In the genomic region with DNA sequence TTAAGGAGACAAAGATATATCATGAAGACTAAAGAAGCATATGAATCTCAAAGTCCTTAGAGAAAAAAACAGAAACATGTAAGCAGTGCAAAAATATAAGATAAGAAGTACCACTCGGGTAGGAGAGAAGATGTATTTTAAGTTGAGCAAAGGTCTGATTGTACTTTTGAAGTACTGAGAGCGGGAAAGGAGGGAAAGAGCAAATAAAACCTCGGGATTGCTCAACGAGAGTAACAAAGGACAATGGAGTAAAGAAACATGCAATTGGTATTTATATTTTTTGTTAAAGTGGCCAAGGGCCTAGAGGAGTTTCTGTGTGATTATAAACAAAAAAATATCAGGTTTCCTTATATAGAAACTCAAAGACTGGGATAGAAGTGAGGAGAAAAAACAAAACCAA, we compare ENCODE assay signal across 1 cellular context.
TF ChIP-seq lines count a peak whose summit lies in the region.

No MANE protein-coding gene starts in this region.

TF ChIP-seq in HepG2, 621 proteins besides CTCF, POLR2A, EP300 and RAD21 (continued from another document and continues in another):
- no peak for TF ChIP-seq ZNF543 (CRISPR knock-in tag; IDR thresholded peaks at IDR 0.05)
- no peak for TF ChIP-seq ATM (IDR thresholded peaks at IDR 0.05; ENCODE audit: borderline replicate concordance)
- no peak for TF ChIP-seq NCOA1 (CRISPR knock-in tag; IDR thresholded peaks at IDR 0.05)
- no peak for TF ChIP-seq ZNF460 (CRISPR knock-in tag; IDR thresholded peaks at IDR 0.05; ENCODE audit: borderline replicate concordance)
- TF ChIP-seq BORCS8-MEF2B (CRISPR knock-in tag; IDR thresholded peaks at IDR 0.05), result no peak
- TF ChIP-seq TGIF2 (CRISPR knock-in tag; IDR thresholded peaks at IDR 0.05), result no peak
- TF ChIP-seq, protein P1, sequence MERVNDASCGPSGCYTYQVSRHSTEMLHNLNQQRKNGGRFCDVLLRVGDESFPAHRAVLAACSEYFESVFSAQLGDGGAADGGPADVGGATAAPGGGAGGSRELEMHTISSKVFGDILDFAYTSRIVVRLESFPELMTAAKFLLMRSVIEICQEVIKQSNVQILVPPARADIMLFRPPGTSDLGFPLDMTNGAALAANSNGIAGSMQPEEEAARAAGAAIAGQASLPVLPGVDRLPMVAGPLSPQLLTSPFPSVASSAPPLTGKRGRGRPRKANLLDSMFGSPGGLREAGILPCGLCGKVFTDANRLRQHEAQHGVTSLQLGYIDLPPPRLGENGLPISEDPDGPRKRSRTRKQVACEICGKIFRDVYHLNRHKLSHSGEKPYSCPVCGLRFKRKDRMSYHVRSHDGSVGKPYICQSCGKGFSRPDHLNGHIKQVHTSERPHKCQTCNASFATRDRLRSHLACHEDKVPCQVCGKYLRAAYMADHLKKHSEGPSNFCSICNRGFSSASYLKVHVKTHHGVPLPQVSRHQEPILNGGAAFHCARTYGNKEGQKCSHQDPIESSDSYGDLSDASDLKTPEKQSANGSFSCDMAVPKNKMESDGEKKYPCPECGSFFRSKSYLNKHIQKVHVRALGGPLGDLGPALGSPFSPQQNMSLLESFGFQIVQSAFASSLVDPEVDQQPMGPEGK (CRISPR knock-in tag; IDR thresholded peaks at IDR 0.05), result no peak
- no peak for TF ChIP-seq JUN (CRISPR knock-in tag; IDR thresholded peaks at IDR 0.05)
- no peak for TF ChIP-seq U2AF1 (optimal IDR thresholded peaks at IDR 0.05; ENCODE audit: low read depth, low read length)
- TF ChIP-seq SNAI1 (CRISPR knock-in tag; IDR thresholded peaks at IDR 0.05; ENCODE audit: borderline replicate concordance), result no peak
- TF ChIP-seq PCBP1 (IDR thresholded peaks at IDR 0.05; ENCODE audit: borderline replicate concordance, low read depth, low read length), result no peak
- no peak for TF ChIP-seq RBM22 (optimal IDR thresholded peaks at IDR 0.05; ENCODE audit: low read length)
- no peak for TF ChIP-seq TBP (CRISPR knock-in tag; IDR thresholded peaks at IDR 0.05)
- TF ChIP-seq CREM (IDR thresholded peaks at IDR 0.05), result no peak
- no peak for TF ChIP-seq CREM (CRISPR knock-in tag; IDR thresholded peaks at IDR 0.05)
- TF ChIP-seq FOXP1 (IDR thresholded peaks at IDR 0.05), result no peak
- peak; percentile 60; the same call in 1 of the 2 replicates for TF ChIP-seq FOXP1 (CRISPR knock-in tag; IDR thresholded peaks at IDR 0.05)
- TF ChIP-seq BRCA1 (CRISPR knock-in tag; IDR thresholded peaks at IDR 0.05), result no peak
- TF ChIP-seq MAZ (IDR thresholded peaks at IDR 0.05; ENCODE audit: borderline replicate concordance, low read depth, low read length), result no peak
- no peak for TF ChIP-seq MAZ (CRISPR knock-in tag; IDR thresholded peaks at IDR 0.05; ENCODE audit: low read depth)
- TF ChIP-seq KDM5A (IDR thresholded peaks at IDR 0.05; ENCODE audit: borderline replicate concordance, low read length), result no peak
- TF ChIP-seq, protein P2, sequence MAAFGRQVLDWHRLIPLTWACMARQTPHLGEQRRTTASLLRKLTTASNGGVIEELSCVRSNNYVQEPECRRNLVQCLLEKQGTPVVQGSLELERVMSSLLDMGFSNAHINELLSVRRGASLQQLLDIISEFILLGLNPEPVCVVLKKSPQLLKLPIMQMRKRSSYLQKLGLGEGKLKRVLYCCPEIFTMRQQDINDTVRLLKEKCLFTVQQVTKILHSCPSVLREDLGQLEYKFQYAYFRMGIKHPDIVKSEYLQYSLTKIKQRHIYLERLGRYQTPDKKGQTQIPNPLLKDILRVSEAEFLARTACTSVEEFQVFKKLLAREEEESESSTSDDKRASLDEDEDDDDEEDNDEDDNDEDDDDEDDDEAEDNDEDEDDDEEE (CRISPR knock-in tag; IDR thresholded peaks at IDR 0.05), result no peak
- no peak for TF ChIP-seq ZBTB37 (CRISPR knock-in tag; IDR thresholded peaks at IDR 0.05)
- TF ChIP-seq ARID2 (CRISPR knock-in tag; IDR thresholded peaks at IDR 0.05; ENCODE audit: borderline replicate concordance), result no peak
- no peak for TF ChIP-seq MED8 (CRISPR knock-in tag; IDR thresholded peaks at IDR 0.05; ENCODE audit: insufficient replicate concordance)
- TF ChIP-seq, protein P3, sequence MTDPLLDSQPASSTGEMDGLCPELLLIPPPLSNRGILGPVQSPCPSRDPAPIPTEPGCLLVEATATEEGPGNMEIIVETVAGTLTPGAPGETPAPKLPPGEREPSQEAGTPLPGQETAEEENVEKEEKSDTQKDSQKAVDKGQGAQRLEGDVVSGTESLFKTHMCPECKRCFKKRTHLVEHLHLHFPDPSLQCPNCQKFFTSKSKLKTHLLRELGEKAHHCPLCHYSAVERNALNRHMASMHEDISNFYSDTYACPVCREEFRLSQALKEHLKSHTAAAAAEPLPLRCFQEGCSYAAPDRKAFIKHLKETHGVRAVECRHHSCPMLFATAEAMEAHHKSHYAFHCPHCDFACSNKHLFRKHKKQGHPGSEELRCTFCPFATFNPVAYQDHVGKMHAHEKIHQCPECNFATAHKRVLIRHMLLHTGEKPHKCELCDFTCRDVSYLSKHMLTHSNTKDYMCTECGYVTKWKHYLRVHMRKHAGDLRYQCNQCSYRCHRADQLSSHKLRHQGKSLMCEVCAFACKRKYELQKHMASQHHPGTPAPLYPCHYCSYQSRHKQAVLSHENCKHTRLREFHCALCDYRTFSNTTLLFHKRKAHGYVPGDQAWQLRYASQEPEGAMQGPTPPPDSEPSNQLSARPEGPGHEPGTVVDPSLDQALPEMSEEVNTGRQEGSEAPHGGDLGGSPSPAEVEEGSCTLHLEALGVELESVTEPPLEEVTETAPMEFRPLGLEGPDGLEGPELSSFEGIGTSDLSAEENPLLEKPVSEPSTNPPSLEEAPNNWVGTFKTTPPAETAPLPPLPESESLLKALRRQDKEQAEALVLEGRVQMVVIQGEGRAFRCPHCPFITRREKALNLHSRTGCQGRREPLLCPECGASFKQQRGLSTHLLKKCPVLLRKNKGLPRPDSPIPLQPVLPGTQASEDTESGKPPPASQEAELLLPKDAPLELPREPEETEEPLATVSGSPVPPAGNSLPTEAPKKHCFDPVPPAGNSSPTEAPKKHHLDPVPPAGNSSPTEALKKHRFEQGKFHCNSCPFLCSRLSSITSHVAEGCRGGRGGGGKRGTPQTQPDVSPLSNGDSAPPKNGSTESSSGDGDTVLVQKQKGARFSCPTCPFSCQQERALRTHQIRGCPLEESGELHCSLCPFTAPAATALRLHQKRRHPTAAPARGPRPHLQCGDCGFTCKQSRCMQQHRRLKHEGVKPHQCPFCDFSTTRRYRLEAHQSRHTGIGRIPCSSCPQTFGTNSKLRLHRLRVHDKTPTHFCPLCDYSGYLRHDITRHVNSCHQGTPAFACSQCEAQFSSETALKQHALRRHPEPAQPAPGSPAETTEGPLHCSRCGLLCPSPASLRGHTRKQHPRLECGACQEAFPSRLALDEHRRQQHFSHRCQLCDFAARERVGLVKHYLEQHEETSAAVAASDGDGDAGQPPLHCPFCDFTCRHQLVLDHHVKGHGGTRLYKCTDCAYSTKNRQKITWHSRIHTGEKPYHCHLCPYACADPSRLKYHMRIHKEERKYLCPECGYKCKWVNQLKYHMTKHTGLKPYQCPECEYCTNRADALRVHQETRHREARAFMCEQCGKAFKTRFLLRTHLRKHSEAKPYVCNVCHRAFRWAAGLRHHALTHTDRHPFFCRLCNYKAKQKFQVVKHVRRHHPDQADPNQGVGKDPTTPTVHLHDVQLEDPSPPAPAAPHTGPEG (CRISPR knock-in tag; IDR thresholded peaks at IDR 0.05), result no peak
- TF ChIP-seq XBP1 (CRISPR knock-in tag; IDR thresholded peaks at IDR 0.05), result no peak
- peak; percentile 60 for TF ChIP-seq NCOA2 (CRISPR knock-in tag; IDR thresholded peaks at IDR 0.05)
- 0 out of 2 replicates have a peak, but pooled peaks have one; percentile 32 for TF ChIP-seq ATF1 (CRISPR knock-in tag; IDR thresholded peaks at IDR 0.05)
- TF ChIP-seq CBFB (CRISPR knock-in tag; IDR thresholded peaks at IDR 0.05), result no peak
- TF ChIP-seq POLR2AphosphoS5 (IDR thresholded peaks at IDR 0.05; ENCODE audit: low read depth, low read length), result no peak
- TF ChIP-seq FOXO1 (CRISPR knock-in tag; IDR thresholded peaks at IDR 0.05), result no peak
- TF ChIP-seq EHMT2 (IDR thresholded peaks at IDR 0.05; ENCODE audit: borderline replicate concordance, low read depth, low read length), result no peak
- TF ChIP-seq SOX5 (CRISPR knock-in tag; IDR thresholded peaks at IDR 0.05; ENCODE audit: borderline replicate concordance), result peak; percentile 93
- no peak for TF ChIP-seq AFF4 (CRISPR knock-in tag; IDR thresholded peaks at IDR 0.05)
- TF ChIP-seq, protein P4, sequence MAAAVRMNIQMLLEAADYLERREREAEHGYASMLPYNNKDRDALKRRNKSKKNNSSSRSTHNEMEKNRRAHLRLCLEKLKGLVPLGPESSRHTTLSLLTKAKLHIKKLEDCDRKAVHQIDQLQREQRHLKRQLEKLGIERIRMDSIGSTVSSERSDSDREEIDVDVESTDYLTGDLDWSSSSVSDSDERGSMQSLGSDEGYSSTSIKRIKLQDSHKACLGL (CRISPR knock-in tag; IDR thresholded peaks at IDR 0.05), result no peak
- 0 out of 2 replicates have a peak, but pooled peaks have one; percentile 43 for TF ChIP-seq FOXA3 (CRISPR knock-in tag; IDR thresholded peaks at IDR 0.05)
- TF ChIP-seq, protein P5, sequence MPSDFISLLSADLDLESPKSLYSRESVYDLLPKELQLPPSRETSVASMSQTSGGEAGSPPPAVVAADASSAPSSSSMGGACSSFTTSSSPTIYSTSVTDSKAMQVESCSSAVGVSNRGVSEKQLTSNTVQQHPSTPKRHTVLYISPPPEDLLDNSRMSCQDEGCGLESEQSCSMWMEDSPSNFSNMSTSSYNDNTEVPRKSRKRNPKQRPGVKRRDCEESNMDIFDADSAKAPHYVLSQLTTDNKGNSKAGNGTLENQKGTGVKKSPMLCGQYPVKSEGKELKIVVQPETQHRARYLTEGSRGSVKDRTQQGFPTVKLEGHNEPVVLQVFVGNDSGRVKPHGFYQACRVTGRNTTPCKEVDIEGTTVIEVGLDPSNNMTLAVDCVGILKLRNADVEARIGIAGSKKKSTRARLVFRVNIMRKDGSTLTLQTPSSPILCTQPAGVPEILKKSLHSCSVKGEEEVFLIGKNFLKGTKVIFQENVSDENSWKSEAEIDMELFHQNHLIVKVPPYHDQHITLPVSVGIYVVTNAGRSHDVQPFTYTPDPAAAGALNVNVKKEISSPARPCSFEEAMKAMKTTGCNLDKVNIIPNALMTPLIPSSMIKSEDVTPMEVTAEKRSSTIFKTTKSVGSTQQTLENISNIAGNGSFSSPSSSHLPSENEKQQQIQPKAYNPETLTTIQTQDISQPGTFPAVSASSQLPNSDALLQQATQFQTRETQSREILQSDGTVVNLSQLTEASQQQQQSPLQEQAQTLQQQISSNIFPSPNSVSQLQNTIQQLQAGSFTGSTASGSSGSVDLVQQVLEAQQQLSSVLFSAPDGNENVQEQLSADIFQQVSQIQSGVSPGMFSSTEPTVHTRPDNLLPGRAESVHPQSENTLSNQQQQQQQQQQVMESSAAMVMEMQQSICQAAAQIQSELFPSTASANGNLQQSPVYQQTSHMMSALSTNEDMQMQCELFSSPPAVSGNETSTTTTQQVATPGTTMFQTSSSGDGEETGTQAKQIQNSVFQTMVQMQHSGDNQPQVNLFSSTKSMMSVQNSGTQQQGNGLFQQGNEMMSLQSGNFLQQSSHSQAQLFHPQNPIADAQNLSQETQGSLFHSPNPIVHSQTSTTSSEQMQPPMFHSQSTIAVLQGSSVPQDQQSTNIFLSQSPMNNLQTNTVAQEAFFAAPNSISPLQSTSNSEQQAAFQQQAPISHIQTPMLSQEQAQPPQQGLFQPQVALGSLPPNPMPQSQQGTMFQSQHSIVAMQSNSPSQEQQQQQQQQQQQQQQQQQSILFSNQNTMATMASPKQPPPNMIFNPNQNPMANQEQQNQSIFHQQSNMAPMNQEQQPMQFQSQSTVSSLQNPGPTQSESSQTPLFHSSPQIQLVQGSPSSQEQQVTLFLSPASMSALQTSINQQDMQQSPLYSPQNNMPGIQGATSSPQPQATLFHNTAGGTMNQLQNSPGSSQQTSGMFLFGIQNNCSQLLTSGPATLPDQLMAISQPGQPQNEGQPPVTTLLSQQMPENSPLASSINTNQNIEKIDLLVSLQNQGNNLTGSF (CRISPR knock-in tag; IDR thresholded peaks at IDR 0.05), result no peak
- no peak for TF ChIP-seq HNRNPK (IDR thresholded peaks at IDR 0.05; ENCODE audit: low read depth, low read length, poor library complexity, severe bottlenecking)
- TF ChIP-seq ZNF33A (CRISPR knock-in tag; IDR thresholded peaks at IDR 0.05; ENCODE audit: borderline replicate concordance), result no peak
- TF ChIP-seq IRF2 (CRISPR knock-in tag; IDR thresholded peaks at IDR 0.05), result no peak
- TF ChIP-seq HNF4A (CRISPR knock-in tag; IDR thresholded peaks at IDR 0.05), result peak; percentile 53
- no peak for TF ChIP-seq HCFC1 (IDR thresholded peaks at IDR 0.05; ENCODE audit: low read depth, low read length)
